ENCODE assay signal across 10 cellular contexts in the genomic region with DNA sequence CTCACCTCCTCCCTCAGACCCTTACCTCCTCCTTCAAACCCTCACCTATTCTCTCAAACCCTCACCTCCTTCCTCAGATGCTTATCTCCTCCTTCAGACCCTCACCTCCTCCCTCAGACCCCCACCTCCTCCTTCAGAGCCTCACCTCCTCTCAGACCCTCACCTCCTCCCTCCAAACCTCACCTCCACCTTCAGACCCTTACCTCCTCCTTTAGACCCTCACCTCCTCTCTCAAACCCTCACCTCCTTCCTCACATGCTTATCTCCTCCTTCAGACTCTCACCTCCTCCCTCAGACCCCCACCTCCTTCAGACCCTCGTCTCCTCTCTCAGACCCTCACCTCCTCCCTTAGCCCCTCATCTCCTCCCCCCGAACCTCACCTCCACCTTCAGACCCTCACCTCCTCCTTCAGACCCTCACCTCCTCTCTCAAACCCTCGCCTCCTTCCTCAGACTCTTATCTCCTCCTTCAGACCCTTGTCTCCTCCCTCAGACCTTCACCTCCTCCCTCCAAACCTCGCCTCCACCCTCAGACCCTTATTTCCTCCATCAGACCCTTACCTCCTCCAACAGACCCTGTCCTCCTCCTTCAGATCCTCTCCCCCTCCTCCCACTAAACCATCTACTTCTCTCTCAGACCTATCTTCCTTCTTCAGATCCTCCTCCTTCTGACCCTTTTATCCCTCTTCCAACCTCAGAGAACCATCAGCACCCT. TPM values are rescaled to one million over a fixed set of nuclear protein-coding genes. Genes with fewer than 3 reads are reported as not detected.
DNase-seq lines count a peak whose midpoint lies in the region; ATAC-seq and TF ChIP-seq lines count a peak whose summit lies in the region.
"Had no signal": no experiment of that assay in that cellular context is flagged by ENCODE, and none has a peak within 500 bp of the region (broad histone marks: within the 10 kb centered on the region; RNA-seq: fewer than 3 reads in every experiment).

No MANE protein-coding gene starts in this region.

- no peaks in the 10 kb centered on the region for H3K27me3 Mint-ChIP-seq in CD4-positive, alpha-beta T cell
- peaks cover 61% of the 10 kb centered on the region for H3K27me3 Mint-ChIP-seq in WTC11 (ENCODE audit: low read depth)

- no peaks in the 10 kb centered on the region for H3K9me3 Mint-ChIP-seq in CD4-positive, alpha-beta T cell
- H3K9me3 Mint-ChIP-seq in WTC11 = no peaks in the 10 kb centered on the region

- CTCF ChIA-PET in CD4-positive, alpha-beta T cell (lab: Charles Lee) = interaction anchor here (1.6 to 5.3 kb wide), 2 partner anchors 22 to 25 kb away, joined by 5 to 23 read pairs; no protein-coding TSS in a partner anchor
- CTCF ChIA-PET in WTC11 (lab: Charles Lee) = interaction anchor here (0.9 to 2.2 kb wide), 4 partner anchors 22 to 175 kb away, joined by 3 to 19 read pairs (median 7); no protein-coding TSS in a partner anchor

- POLR2A ChIA-PET in CD4-positive, alpha-beta T cell (lab: Charles Lee) = interaction anchor here (1.0 kb wide), 1 partner anchor 22 kb away, joined by 3 read pairs; no protein-coding TSS in a partner anchor
- POLR2A ChIA-PET in WTC11 (lab: Charles Lee) = no interaction called here

- ATAC-seq in CD4-positive, alpha-beta T cell (ENCODE audit: poor library complexity) = no peak
- no peak for ATAC-seq in WTC11
- no peak for ATAC-seq in gastroesophageal sphincter
- no peak for ATAC-seq in psoas muscle
- ATAC-seq: left lobe of liver had no signal

- H3K27ac Mint-ChIP-seq in CD4-positive, alpha-beta T cell = peak overlapping the region; percentile 91
- no peak overlapping the region for H3K27ac Mint-ChIP-seq in WTC11

- DNase-seq in CD4-positive, alpha-beta T cell = no peak
- no peak for DNase-seq in WTC11 (ENCODE audit: low spot score)
- DNase-seq in psoas muscle = no peak
- no peak for DNase-seq in COR-L47 (lab: John Stamatoyannopoulos, UW)
- DNase-seq in GM20000 (ENCODE audit: low spot score) = no peak
- DNase-seq in NCI-H2196 treated with DMSO at 0.1 percent for 48 hours (lab: John Stamatoyannopoulos, UW; ENCODE audit: unreplicated experiment) = no peak
- DNase-seq in activated gamma-delta T cell treated with Interleukin-2 at 50 U/mL for 16 hours = no peak
- DNase-seq: effector CD4-positive, alpha-beta T cell had no signal

- H3K27me3 ChIP-seq in CD4-positive, alpha-beta T cell (ENCODE audit: control insufficient read depth, insufficient read depth, low read length) = no peaks in the 10 kb centered on the region
- H3K27me3 ChIP-seq in gastroesophageal sphincter (no peaks in the 10 kb centered on the region), psoas muscle (ENCODE audit: insufficient read depth in 3 of 3, low read length in 2 of 3) (no peaks in the 10 kb centered on the region)

- intact Hi-C loops in CD4-positive, alpha-beta T cell (cut with DNase I, micrococcal nuclease) = loop anchor here in 1 of 2 experiments (2.0 kb wide), 1 partner anchor 21 kb away; no protein-coding TSS in a partner anchor
- intact Hi-C loops in psoas muscle (cut with DNase I) = loop anchor here in 1 of 2 donors (10.0 kb wide), 1 partner anchor 1039 kb away; a partner anchor contains a TSS

- 82 to 88% methylated on average over 4 of the region's 4 CpGs for WGBS in gastroesophageal sphincter (ENCODE audit: low coverage in 1 of 2), 2 donors
- 79 to 86% (median 84%) methylated on average over 4 of the region's 4 CpGs for WGBS in psoas muscle, 3 donors

- peaks cover 0 to 8% of the 10 kb centered on the region in 2 donors for H3K36me3 ChIP-seq in gastroesophageal sphincter
- H3K36me3 ChIP-seq in psoas muscle (ENCODE audit: insufficient read depth in 1 of 2, low read depth in 1 of 2) = peaks cover 0 to 16% of the 10 kb centered on the region in 2 donors

- peak overlapping the region; percentile 92 for H3K27ac ChIP-seq in CD4-positive, alpha-beta T cell (ENCODE audit: low read depth, low read length)
- H3K27ac ChIP-seq in gastroesophageal sphincter (peak overlapping the region; percentile 88 to 92 (median 92)), psoas muscle (peak overlapping the region; percentile 94)

- H3K4me1 ChIP-seq in gastroesophageal sphincter (peaks cover 5 to 91% (median 55%) of the 10 kb centered on the region in 3 donors), psoas muscle (peaks cover 48% of the 10 kb centered on the region)

- no peak overlapping the region for H3K4me3 ChIP-seq in gastroesophageal sphincter
- no peak overlapping the region for H3K4me3 ChIP-seq in psoas muscle

- TF ChIP-seq EP300 in gastroesophageal sphincter (IDR thresholded peaks at IDR 0.05) = no peak

- H3K4me1 Mint-ChIP-seq in CD4-positive, alpha-beta T cell (ENCODE audit: low read depth) = peaks cover 41% of the 10 kb centered on the region
- peaks cover 17% of the 10 kb centered on the region for H3K4me1 Mint-ChIP-seq in WTC11

- H3K36me3 Mint-ChIP-seq in CD4-positive, alpha-beta T cell (ENCODE audit: low read depth) = peaks cover 21% of the 10 kb centered on the region
- no peaks in the 10 kb centered on the region for H3K36me3 Mint-ChIP-seq in WTC11

- no peaks in the 10 kb centered on the region for H3K9me3 ChIP-seq in CD4-positive, alpha-beta T cell (ENCODE audit: control insufficient read depth, low read length)
- no peaks in the 10 kb centered on the region for H3K9me3 ChIP-seq in gastroesophageal sphincter
- no peaks in the 10 kb centered on the region for H3K9me3 ChIP-seq in psoas muscle

- H3K4me3 Mint-ChIP-seq in CD4-positive, alpha-beta T cell = peak overlapping the region; percentile 83
- peak overlapping the region; percentile 26 for H3K4me3 Mint-ChIP-seq in WTC11

- TF ChIP-seq POLR2A in gastroesophageal sphincter (IDR thresholded peaks at IDR 0.05) = no peak

- TF ChIP-seq CTCF in CD4-positive, alpha-beta T cell (IDR thresholded peaks at IDR 0.05) = no peak
- TF ChIP-seq CTCF in WTC11 (IDR thresholded peaks at IDR 0.05) (no peak), gastroesophageal sphincter (IDR thresholded peaks at IDR 0.05) (no peak), psoas muscle (IDR thresholded peaks at IDR 0.05) (no peak), GM20000 (IDR thresholded peaks at IDR 0.05; ENCODE audit: extremely low read depth, missing control alignments) (no peak)

TF ChIP-seq in WTC11, 78 proteins besides CTCF, POLR2A, EP300 and RAD21 (continues in another document):
- TF ChIP-seq ESRRA (CRISPR knock-in tag; IDR thresholded peaks at IDR 0.05; ENCODE audit: borderline replicate concordance) = no peak
- TF ChIP-seq, protein P1, sequence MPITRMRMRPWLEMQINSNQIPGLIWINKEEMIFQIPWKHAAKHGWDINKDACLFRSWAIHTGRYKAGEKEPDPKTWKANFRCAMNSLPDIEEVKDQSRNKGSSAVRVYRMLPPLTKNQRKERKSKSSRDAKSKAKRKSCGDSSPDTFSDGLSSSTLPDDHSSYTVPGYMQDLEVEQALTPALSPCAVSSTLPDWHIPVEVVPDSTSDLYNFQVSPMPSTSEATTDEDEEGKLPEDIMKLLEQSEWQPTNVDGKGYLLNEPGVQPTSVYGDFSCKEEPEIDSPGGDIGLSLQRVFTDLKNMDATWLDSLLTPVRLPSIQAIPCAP (CRISPR knock-in tag; IDR thresholded peaks at IDR 0.05) = no peak
- TF ChIP-seq, protein P2, sequence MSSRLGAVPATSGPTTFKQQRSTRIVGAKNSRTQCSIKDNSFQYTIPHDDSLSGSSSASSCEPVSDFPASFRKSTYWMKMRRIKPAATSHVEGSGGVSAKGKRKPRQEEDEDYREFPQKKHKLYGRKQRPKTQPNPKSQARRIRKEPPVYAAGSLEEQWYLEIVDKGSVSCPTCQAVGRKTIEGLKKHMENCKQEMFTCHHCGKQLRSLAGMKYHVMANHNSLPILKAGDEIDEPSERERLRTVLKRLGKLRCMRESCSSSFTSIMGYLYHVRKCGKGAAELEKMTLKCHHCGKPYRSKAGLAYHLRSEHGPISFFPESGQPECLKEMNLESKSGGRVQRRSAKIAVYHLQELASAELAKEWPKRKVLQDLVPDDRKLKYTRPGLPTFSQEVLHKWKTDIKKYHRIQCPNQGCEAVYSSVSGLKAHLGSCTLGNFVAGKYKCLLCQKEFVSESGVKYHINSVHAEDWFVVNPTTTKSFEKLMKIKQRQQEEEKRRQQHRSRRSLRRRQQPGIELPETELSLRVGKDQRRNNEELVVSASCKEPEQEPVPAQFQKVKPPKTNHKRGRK (CRISPR knock-in tag; IDR thresholded peaks at IDR 0.05; ENCODE audit: borderline replicate concordance) = no peak
- TF ChIP-seq TEAD1 (CRISPR knock-in tag; IDR thresholded peaks at IDR 0.05) = no peak
- TF ChIP-seq, protein P3, sequence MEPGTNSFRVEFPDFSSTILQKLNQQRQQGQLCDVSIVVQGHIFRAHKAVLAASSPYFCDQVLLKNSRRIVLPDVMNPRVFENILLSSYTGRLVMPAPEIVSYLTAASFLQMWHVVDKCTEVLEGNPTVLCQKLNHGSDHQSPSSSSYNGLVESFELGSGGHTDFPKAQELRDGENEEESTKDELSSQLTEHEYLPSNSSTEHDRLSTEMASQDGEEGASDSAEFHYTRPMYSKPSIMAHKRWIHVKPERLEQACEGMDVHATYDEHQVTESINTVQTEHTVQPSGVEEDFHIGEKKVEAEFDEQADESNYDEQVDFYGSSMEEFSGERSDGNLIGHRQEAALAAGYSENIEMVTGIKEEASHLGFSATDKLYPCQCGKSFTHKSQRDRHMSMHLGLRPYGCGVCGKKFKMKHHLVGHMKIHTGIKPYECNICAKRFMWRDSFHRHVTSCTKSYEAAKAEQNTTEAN (CRISPR knock-in tag; IDR thresholded peaks at IDR 0.05) = no peak
- no peak for TF ChIP-seq SOX15 (CRISPR knock-in tag; IDR thresholded peaks at IDR 0.05)
- TF ChIP-seq ZBTB21 (CRISPR knock-in tag; IDR thresholded peaks at IDR 0.05; ENCODE audit: borderline replicate concordance) = no peak
- TF ChIP-seq ZNF263 (CRISPR knock-in tag; IDR thresholded peaks at IDR 0.05; ENCODE audit: low read depth) = no peak
- TF ChIP-seq FOXJ3 (CRISPR knock-in tag; IDR thresholded peaks at IDR 0.05; ENCODE audit: borderline replicate concordance) = no peak

RNA-seq across cellular contexts. Expression of a gene that starts 2.5 kb away (rescaled TPM):
- total RNA-seq in CD4-positive, alpha-beta T cell = 10 to 100 TPM; 90.9 to 97.1 TPM
- total RNA-seq in WTC11 (2021) (4.6 to 7.8 TPM (median 5.6 TPM) in 3 replicates), gastroesophageal sphincter (10 to 100 TPM; 13.2 to 37.7 (median 16.4) TPM), psoas muscle (10 to 100 TPM; 13.3 to 36.4 (median 25.3) TPM)
- 10 to 100 TPM in 1 of 3 donors, 1 to 10 TPM in 2; 5.7 to 13.2 (median 7.8) TPM for polyA plus RNA-seq in psoas muscle

RNA-seq across cellular contexts. Expression of a gene that starts 31.6 kb away (rescaled TPM):
- not detected for total RNA-seq in CD4-positive, alpha-beta T cell
- 20.5 to 29.5 TPM (median 27.8 TPM) in 3 replicates for total RNA-seq in WTC11 (2021)
- total RNA-seq in gastroesophageal sphincter = 1 to 10 TPM in 1 of 4 donors, under 1 TPM in 1, not detected in 2; 0.93 to 1.0 TPM
- total RNA-seq in psoas muscle = under 1 TPM in 1 of 4 donors, not detected in 3; 0.34 TPM
- under 1 TPM in 1 of 3 donors, not detected in 2; 0.08 TPM for polyA plus RNA-seq in psoas muscle

RNA-seq across cellular contexts. Expression of a gene that starts 47.1 kb away (rescaled TPM):
- not detected for total RNA-seq in CD4-positive, alpha-beta T cell
- total RNA-seq in WTC11 (2021) (not detected in 3 replicates), gastroesophageal sphincter (not detected), psoas muscle (not detected)
- polyA plus RNA-seq in psoas muscle = under 1 TPM in 2 of 3 donors, not detected in 1; 0.03 to 0.08 TPM
- total RNA-seq: left lobe of liver had no signal

Comparison
In these comparisons a context has a peak if more than half of its experiments do, and no peak if none do; other contexts are left out.
1. RNA of a gene that starts 31.6 kb away (total RNA-seq): 20.5 to 29.5 TPM in WTC11; 0.93 to 1.0 TPM in gastroesophageal sphincter, not detected in CD4-positive, alpha-beta T cell and 0.34 TPM in psoas muscle; every median in the first group is over 10 times any median in the second.
2. Peak in every context shown above with its lines, with median percentiles within 50 percentile points of each other: H3K27ac ChIP-seq.